12 cellular contexts compared by ENCODE assay signal in the genomic region with DNA sequence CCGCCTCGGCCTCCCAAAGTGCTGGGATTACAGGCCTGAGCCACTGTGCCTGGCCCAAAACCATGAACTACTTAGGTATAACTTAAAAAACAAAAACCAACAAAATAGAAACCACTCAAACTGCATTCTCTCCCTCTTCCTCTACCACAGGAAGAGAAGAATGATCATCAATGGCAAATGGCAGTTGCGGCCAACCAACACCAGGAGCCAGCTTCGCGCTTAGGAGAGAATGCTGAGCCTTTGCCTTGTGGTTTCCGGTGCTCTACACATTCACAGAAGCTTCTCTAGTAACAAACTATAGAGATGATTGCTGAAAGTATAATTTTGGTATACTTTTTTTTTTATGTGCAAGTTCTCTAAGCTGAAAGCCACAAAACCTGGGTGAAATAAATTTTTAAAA. TPM values are rescaled to one million over a fixed set of nuclear protein-coding genes. Genes with fewer than 3 reads are reported as not detected.
A peak's percentile ranks its signal among the peaks of the same experiment; 100 is the strongest.
DNase-seq lines count a peak whose midpoint lies in the region; ATAC-seq and TF ChIP-seq lines count a peak whose summit lies in the region.
"Had no signal": no experiment of that assay in that cellular context is flagged by ENCODE, and none has a peak within 500 bp of the region (broad histone marks: within the 10 kb centered on the region; RNA-seq: fewer than 3 reads in every experiment).

No MANE protein-coding gene starts in this region.

- 80% methylated on average over 6 of the region's 6 CpGs for WGBS in esophagus muscularis mucosa

- peak; percentile 0 for DNase-seq in DMS153 treated with DMSO at 0.1 percent for 48 hours (lab: John Stamatoyannopoulos, UW; ENCODE audit: unreplicated experiment)
- DNase-seq in DMS153 (lab: John Stamatoyannopoulos, UW) = no peak
- peak; percentile 0 for DNase-seq in M059J (ENCODE audit: low read depth)
- peak; percentile 24 to 50 for DNase-seq in activated T-cell treated with anti-CD3 and anti-CD28 coated beads, Interleukin-2, amount 50 U/mL, for 72 hours
- DNase-seq in natural killer cell treated with Interleukin-12 subunit alpha and Interleukin-12 subunit beta and Interleukin-15 and Interleukin-18, amount 100 ng/mL, for 72 hours (ENCODE audit: low spot score) = no peak
- no peak for DNase-seq in AG08396 (ENCODE audit: low spot score)
- DNase-seq in esophagus muscularis mucosa (ENCODE audit: extremely low spot score) = no peak
- DNase-seq in CD1c-positive myeloid dendritic cell (ENCODE audit: extremely low spot score) = no peak
- DNase-seq: amygdala, DMS53, NCI-H2029 treated with DMSO at 0.1 percent for 48 hours had no signal

- intact Hi-C loops in esophagus muscularis mucosa (cut with DNase I) = no loop called here

- TF ChIP-seq EP300 in esophagus muscularis mucosa (IDR thresholded peaks at IDR 0.05) = no peak

- peak overlapping the region; percentile 40 to 60 for H3K4me3 Mint-ChIP-seq in activated T-cell treated with anti-CD3 and anti-CD28 coated beads, Interleukin-2, amount 50 U/mL, for 72 hours
- H3K4me3 Mint-ChIP-seq in natural killer cell treated with Interleukin-12 subunit alpha and Interleukin-12 subunit beta and Interleukin-15 and Interleukin-18, amount 100 ng/mL, for 72 hours = peak overlapping the region; percentile 69

- H3K27ac ChIP-seq in esophagus muscularis mucosa (replicated peaks in 1 of 4) = no peak overlapping the region
- H3K27ac ChIP-seq: 22Rv1 had no signal

- no peaks in the 10 kb centered on the region for H3K27me3 Mint-ChIP-seq in activated T-cell treated with anti-CD3 and anti-CD28 coated beads, Interleukin-2, amount 50 U/mL, for 72 hours (ENCODE audit: low read depth)
- H3K27me3 Mint-ChIP-seq in natural killer cell treated with Interleukin-12 subunit alpha and Interleukin-12 subunit beta and Interleukin-15 and Interleukin-18, amount 100 ng/mL, for 72 hours = peaks cover 0 to 2% of the 10 kb centered on the region in 2 donors

- no peak overlapping the region for H3K4me3 ChIP-seq in esophagus muscularis mucosa

- no peaks in the 10 kb centered on the region for H3K4me1 ChIP-seq in esophagus muscularis mucosa

- H3K36me3 Mint-ChIP-seq in activated T-cell treated with anti-CD3 and anti-CD28 coated beads, Interleukin-2, amount 50 U/mL, for 72 hours (ENCODE audit: insufficient read depth in 2 of 2) = peaks cover 0 to under 1% of the 10 kb centered on the region in 2 donors
- H3K36me3 Mint-ChIP-seq in natural killer cell treated with Interleukin-12 subunit alpha and Interleukin-12 subunit beta and Interleukin-15 and Interleukin-18, amount 100 ng/mL, for 72 hours = no peaks in the 10 kb centered on the region

- peaks cover 7% of the 10 kb centered on the region for H3K4me1 Mint-ChIP-seq in activated T-cell treated with anti-CD3 and anti-CD28 coated beads, Interleukin-2, amount 50 U/mL, for 72 hours (ENCODE audit: low read depth)
- H3K4me1 Mint-ChIP-seq in natural killer cell treated with Interleukin-12 subunit alpha and Interleukin-12 subunit beta and Interleukin-15 and Interleukin-18, amount 100 ng/mL, for 72 hours (ENCODE audit: low read depth in 2 of 2) = peaks cover 0 to 2% of the 10 kb centered on the region in 2 donors

- H3K36me3 ChIP-seq in esophagus muscularis mucosa = no peaks in the 10 kb centered on the region

- TF ChIP-seq POLR2A in esophagus muscularis mucosa (IDR thresholded peaks at IDR 0.05; ENCODE audit: low read depth) = no peak

- H3K9me3 Mint-ChIP-seq in activated T-cell treated with anti-CD3 and anti-CD28 coated beads, Interleukin-2, amount 50 U/mL, for 72 hours = no peaks in the 10 kb centered on the region
- H3K9me3 Mint-ChIP-seq in natural killer cell treated with Interleukin-12 subunit alpha and Interleukin-12 subunit beta and Interleukin-15 and Interleukin-18, amount 100 ng/mL, for 72 hours = no peaks in the 10 kb centered on the region

- no peaks in the 10 kb centered on the region for H3K27me3 ChIP-seq in esophagus muscularis mucosa

- peak; percentile 61 to 76 for ATAC-seq in activated T-cell treated with anti-CD3 and anti-CD28 coated beads, Interleukin-2, amount 50 U/mL, for 72 hours (replicated peaks in 1 of 2)
- ATAC-seq in natural killer cell treated with Interleukin-12 subunit alpha and Interleukin-12 subunit beta and Interleukin-15 and Interleukin-18, amount 100 ng/mL, for 72 hours = peak; percentile 63 to 83

- H3K27ac Mint-ChIP-seq in activated T-cell treated with anti-CD3 and anti-CD28 coated beads, Interleukin-2, amount 50 U/mL, for 72 hours = no peak overlapping the region
- H3K27ac Mint-ChIP-seq in natural killer cell treated with Interleukin-12 subunit alpha and Interleukin-12 subunit beta and Interleukin-15 and Interleukin-18, amount 100 ng/mL, for 72 hours = peak overlapping the region; percentile 75

- H3K9me3 ChIP-seq in esophagus muscularis mucosa = no peaks in the 10 kb centered on the region

- TF ChIP-seq CTCF in esophagus muscularis mucosa (IDR thresholded peaks at IDR 0.05) = no peak

RNA-seq across cellular contexts. Expression of a gene that starts 17.1 kb away (rescaled TPM):
- not detected in 2 replicates for total RNA-seq in M059J (2014; rRNA removed; shearing (Covaris generic))
- 1 to 10 TPM in 1 of 2 donors, under 1 TPM in 1; 0.91 to 2.3 TPM for total RNA-seq in activated T-cell treated with anti-CD3 and anti-CD28 coated beads, Interleukin-2, amount 50 U/mL, for 72 hours
- under 1 TPM in 1 of 2 donors, not detected in 1; 0.70 TPM for total RNA-seq in natural killer cell treated with Interleukin-12 subunit alpha and Interleukin-12 subunit beta and Interleukin-15 and Interleukin-18, amount 100 ng/mL, for 72 hours
- total RNA-seq in esophagus muscularis mucosa = 1 to 10 TPM in 1 of 4 donors, under 1 TPM in 3; 0.11 to 2.9 (median 0.91) TPM

Comparison
In these comparisons a context has a peak if more than half of its experiments do, and no peak if none do; other contexts are left out.
1. DNase-seq: peak in DMS153 treated with DMSO at 0.1 percent for 48 hours (single experiment), M059J (single experiment) and activated T-cell treated with anti-CD3 and anti-CD28 coated beads, Interleukin-2, amount 50 U/mL, for 72 hours (2 of 2); none in DMS153 (single experiment), natural killer cell treated with Interleukin-12 subunit alpha and Interleukin-12 subunit beta and Interleukin-15 and Interleukin-18, amount 100 ng/mL, for 72 hours (single experiment), AG08396 (single experiment), esophagus muscularis mucosa (single experiment) and CD1c-positive myeloid dendritic cell (single experiment).